In the genomic region with DNA sequence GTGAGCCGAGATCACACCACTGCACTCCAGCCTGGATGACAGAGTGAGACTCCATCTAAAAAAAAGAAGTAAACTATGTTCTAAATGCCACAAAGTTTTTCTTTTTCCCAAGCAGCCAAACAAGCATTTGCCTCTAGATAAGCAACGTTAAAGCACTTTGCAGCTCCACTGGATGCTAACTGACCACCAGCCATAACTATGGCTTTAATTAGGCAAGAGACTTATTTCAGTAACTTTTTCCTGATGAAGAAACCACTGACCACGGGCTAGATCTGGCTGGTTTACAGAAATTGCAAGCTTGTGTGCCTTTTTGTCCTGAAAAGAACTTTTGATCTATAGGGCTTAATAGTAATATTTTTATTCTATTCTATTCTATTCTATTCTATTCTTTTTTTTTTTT, we compare ENCODE assay signal across 24 cellular contexts. TPM values are rescaled to one million over a fixed set of nuclear protein-coding genes. Genes with fewer than 3 reads are reported as not detected.
"Had no signal": no experiment of that assay in that cellular context is flagged by ENCODE, and none has a peak within 500 bp of the region (broad histone marks: within the 10 kb centered on the region; RNA-seq: fewer than 3 reads in every experiment).

No MANE protein-coding gene starts in this region.

- H3K4me3 ChIP-seq: breast epithelium, SJCRH30 had no signal

- DNase-seq: activated B cell treated with CpG ODN at 0.5 μM for 24 hours; activated CD4-positive, alpha-beta T cell treated with anti-CD3 and anti-CD28 coated beads for 1 hour; activated CD4-positive, alpha-beta T cell treated with anti-CD3 and anti-CD28 coated beads, Interleukin-2, amount 10 ng/mL, durations not matched to agents 24 days and 14 days; activated CD4-positive, alpha-beta T cell treated with anti-CD3 and anti-CD28 coated beads, Interleukin-2, amount 50 U/mL, for 48 hours; activated CD8-positive, alpha-beta memory T cell treated with anti-CD3 and anti-CD28 coated beads, Interleukin-2, amount 10 ng/mL, durations not matched to agents 7 days and 5 days; activated effector memory CD4-positive, alpha-beta T cell treated with Interleukin-2 at 50 U/mL for 16 hours; activated naive CD4-positive, alpha-beta T cell; activated T-cell treated with anti-CD3 and anti-CD28 coated beads, Interleukin-2, amount 50 U/mL, for 24 hours; aorta; caudate nucleus; Karpas-422; NCI-H1105 treated with DMSO at 0.1 percent for 48 hours; NCI-H1436 treated with DMSO at 0.1 percent for 48 hours; NCI-H187; NCI-H2081; NCI-H446; NCI-H524; SJCRH30; T-helper 17 cell; T-helper 9 cell had no signal

- ATAC-seq: activated CD8-positive, alpha-beta memory T cell treated with anti-CD3 and anti-CD28 coated beads, Interleukin-2, amount 10 ng/mL, durations not matched to agents 7 days and 5 days; Right ventricle myocardium inferior; SK-N-SH treated with all-trans-retinoic acid at 6 μM for 48 hours; T-helper 17 cell had no signal

RNA-seq across cellular contexts. Expression of a gene that starts 22.1 kb away (rescaled TPM):
- total RNA-seq: breast epithelium, cerebellum, Right ventricle myocardium inferior, SJCRH30 had no signal

RNA-seq across cellular contexts. Expression of a gene that starts 38.0 kb away (rescaled TPM):
- total RNA-seq: SJCRH30 had no signal
